1 cellular context compared by ENCODE assay signal in genomic region chr19:33683881-33684549, GRCh38.
A peak's percentile ranks its signal among the peaks of the same experiment; 100 is the strongest.
TF ChIP-seq lines count a peak whose summit lies in the region.

No MANE protein-coding gene starts in this region.

TF ChIP-seq in WTC11, 78 proteins besides CTCF, POLR2A, EP300 and RAD21 (continued from another document and continues in another):
- TF ChIP-seq ZNF232 (CRISPR knock-in tag; IDR thresholded peaks at IDR 0.05) (0 out of 2 replicates have a peak, but pooled peaks have one; percentile 58), SMAD3 (CRISPR knock-in tag; IDR thresholded peaks at IDR 0.05; ENCODE audit: borderline replicate concordance) (peak; percentile 77; the same call in 1 of the 2 replicates), AR (CRISPR knock-in tag; IDR thresholded peaks at IDR 0.05) (no peak), ZNF423 (CRISPR knock-in tag; IDR thresholded peaks at IDR 0.05) (no peak), ARID4B (CRISPR knock-in tag; IDR thresholded peaks at IDR 0.05; ENCODE audit: borderline replicate concordance) (peak; percentile 94), E2F5 (CRISPR knock-in tag; IDR thresholded peaks at IDR 0.05) (peak; percentile 74; the same call in 1 of the 2 replicates), ZNF532 (CRISPR knock-in tag; IDR thresholded peaks at IDR 0.05; ENCODE audit: borderline replicate concordance) (no peak), MAX (CRISPR knock-in tag; IDR thresholded peaks at IDR 0.05) (peak; percentile 74; the same call in 1 of the 2 replicates), TEAD4 (CRISPR knock-in tag; IDR thresholded peaks at IDR 0.05) (peak; percentile 68; the same call in 1 of the 2 replicates), TP53 (CRISPR knock-in tag; IDR thresholded peaks at IDR 0.05) (peak; percentile 92), E2F4 (CRISPR knock-in tag; IDR thresholded peaks at IDR 0.05; ENCODE audit: borderline replicate concordance, low read depth) (no peak), ZBTB21 (CRISPR knock-in tag; IDR thresholded peaks at IDR 0.05; ENCODE audit: borderline replicate concordance) (0 out of 2 replicates have a peak, but pooled peaks have one; percentile 17), STAT6 (CRISPR knock-in tag; conservative IDR thresholded peaks at IDR 0.05; ENCODE audit: low read depth) (no peak), HMGA2 (CRISPR knock-in tag; IDR thresholded peaks at IDR 0.05) (no peak), FOXP4 (CRISPR knock-in tag; IDR thresholded peaks at IDR 0.05) (peak; percentile 92; the same call in 1 of the 2 replicates), ZNF512 (CRISPR knock-in tag; IDR thresholded peaks at IDR 0.05; ENCODE audit: borderline replicate concordance) (no peak), NFYB (CRISPR knock-in tag; conservative IDR thresholded peaks at IDR 0.05; ENCODE audit: low read depth) (no peak), ZNF219 (CRISPR knock-in tag; IDR thresholded peaks at IDR 0.05; ENCODE audit: borderline replicate concordance) (peak; percentile 85; the same call in 1 of the 2 replicates), FOXK1 (CRISPR knock-in tag; IDR thresholded peaks at IDR 0.05) (peak; percentile 53; the same call in 1 of the 2 replicates), FOXP1 (CRISPR knock-in tag; IDR thresholded peaks at IDR 0.05; ENCODE audit: borderline replicate concordance) (peak; percentile 81), ETV6 (CRISPR knock-in tag; IDR thresholded peaks at IDR 0.05) (0 out of 2 replicates have a peak, but pooled peaks have one; percentile 62), CREB1 (CRISPR knock-in tag; IDR thresholded peaks at IDR 0.05) (peak; percentile 86), HMGXB4 (CRISPR knock-in tag; IDR thresholded peaks at IDR 0.05) (no peak), TEAD1 (CRISPR knock-in tag; IDR thresholded peaks at IDR 0.05) (peak; percentile 78; the same call in 1 of the 2 replicates), SOX15 (CRISPR knock-in tag; IDR thresholded peaks at IDR 0.05) (no peak), ATF1 (CRISPR knock-in tag; IDR thresholded peaks at IDR 0.05) (0 out of 2 replicates have a peak, but pooled peaks have one; percentile 67), E2F1 (CRISPR knock-in tag; IDR thresholded peaks at IDR 0.05) (no peak)
